18 cellular contexts compared by ENCODE assay signal in genomic region chr6:128161263-128161662, GRCh38.
A peak's percentile ranks its signal among the peaks of the same experiment; 100 is the strongest.
DNase-seq lines count a peak whose midpoint lies in the region; ATAC-seq, FAIRE-seq and TF ChIP-seq lines count a peak whose summit lies in the region.
"Had no signal": no experiment of that assay in that cellular context is flagged by ENCODE, and none has a peak within 500 bp of the region (broad histone marks: within the 10 kb centered on the region; RNA-seq: fewer than 3 reads in every experiment).

No MANE protein-coding gene starts in this region.

- TF ChIP-seq POLR2A in HepG2 (IDR thresholded peaks at IDR 0.05; ENCODE audit: insufficient read depth in 1 of 2, low read depth in 2 of 2, low read length in 2 of 2) (no peak), right lobe of liver (IDR thresholded peaks at IDR 0.05) (no peak), transverse colon (IDR thresholded peaks at IDR 0.05) (no peak)

- no peak for DNase-seq in HepG2 (ENCODE audit: low spot score)
- no peak for DNase-seq in right lobe of liver
- DNase-seq in NCI-H524 (lab: John Stamatoyannopoulos, UW), result peak; percentile 34 to 74
- peak; percentile 29 for DNase-seq in SK-N-DZ (ENCODE audit: low spot score)
- no peak for DNase-seq in DMS153 (lab: John Stamatoyannopoulos, UW)
- no peak for DNase-seq in AG08396 (ENCODE audit: low spot score)
- no peak for DNase-seq in transverse colon
- DNase-seq: ACHN; AML-193; Caco-2; CD4-positive, alpha-beta T cell; DMS79 treated with DMSO at 0.1 percent for 48 hours; GF-D8; GOT3; H7 had no signal

- TF ChIP-seq EP300 in HepG2 (IDR thresholded peaks at IDR 0.05; ENCODE audit: low read depth in 2 of 2, low read length in 2 of 2), result no peak
- TF ChIP-seq EP300 in HepG2 (CRISPR knock-in tag; IDR thresholded peaks at IDR 0.05; ENCODE audit: borderline replicate concordance), result no peak
- no peak for TF ChIP-seq EP300 in transverse colon (IDR thresholded peaks at IDR 0.05; ENCODE audit: low read depth)

- POLR2A ChIA-PET in HepG2 (lab: Yijun Ruan, JAX), result no interaction called here

- H3K9ac ChIP-seq in HepG2 (ENCODE audit: insufficient read depth, low read depth, low read length), result no peak overlapping the region

- CTCF ChIA-PET in HepG2 (lab: Yijun Ruan, JAX; ENCODE audit: low intra/inter-chr PET ratio, low total read pairs), result no interaction called here

- WGBS in HepG2 (ENCODE audit: low lambda C conversion rate), result 97% methylated on average over 1 of the region's 1 CpG
- WGBS in right lobe of liver (ENCODE audit: insufficient coverage, low coverage, low lambda C conversion rate, missing lambda C conversion rate), result 60% methylated on average over 1 of the region's 1 CpG
- WGBS in transverse colon (ENCODE audit: low coverage in 1 of 2), 2 donors, result 60 to 77% methylated on average over 1 of the region's 1 CpG

- H2AFZ ChIP-seq in HepG2 (ENCODE audit: low read length), result no peak overlapping the region

- in situ Hi-C loops in HepG2 (cut with HindIII; ENCODE audit: extremely low pct_ligation_motif_present, low pct_unique_long_range_greater_than_20kb), result no loop called here
- in situ Hi-C loops in transverse colon (cut with MboI; ENCODE audit: low pct_ligation_motif_present in 1 of 4, low pct_unique_long_range_greater_than_20kb in 1 of 4, low sequenced_read_pairs in 3 of 4), result no loop called here

- H3K4me3 ChIP-seq in HepG2 (replicated peaks in 1 of 3; ENCODE audit: insufficient read depth in 1 of 3, low read depth in 2 of 3, low read length in 3 of 3) (no peak overlapping the region), right lobe of liver (no peak overlapping the region), transverse colon (no peak overlapping the region)

- no peaks in the 10 kb centered on the region; a peak in 1 of 5 replicates for H3K36me3 ChIP-seq in HepG2 (replicated peaks in 1 of 2; ENCODE audit: control insufficient read depth in 1 of 2, insufficient read depth in 2 of 2, low read length in 2 of 2)
- H3K36me3 ChIP-seq in right lobe of liver, result no peaks in the 10 kb centered on the region
- H3K36me3 ChIP-seq in transverse colon, result no peaks in the 10 kb centered on the region

- no peaks in the 10 kb centered on the region for H4K20me1 ChIP-seq in HepG2 (ENCODE audit: insufficient read depth, low read length)

- intact Hi-C loops in HepG2 (cut with micrococcal nuclease; ENCODE audit: unreplicated experiment), result no loop called here
- intact Hi-C loops in right lobe of liver (cut with DNase I), result no loop called here
- intact Hi-C loops in transverse colon (cut with DNase I; ENCODE audit: low total_unique reads), result no loop called here

- no peak for ATAC-seq in HepG2
- no peak for ATAC-seq in right lobe of liver
- ATAC-seq: HCT116 had no signal

- H3K4me2 ChIP-seq in HepG2 (ENCODE audit: low read depth, low read length), result no peak overlapping the region

- no peak overlapping the region for H3K27ac ChIP-seq in HepG2 (ENCODE audit: extremely low read length, insufficient read depth, low read length)
- no peak overlapping the region for H3K27ac ChIP-seq in right lobe of liver
- no peak overlapping the region for H3K27ac ChIP-seq in transverse colon
- H3K27ac ChIP-seq: C4-2B had no signal

- H3K4me1 ChIP-seq in HepG2 (ENCODE audit: insufficient read depth, low read length) (no peaks in the 10 kb centered on the region), right lobe of liver (no peaks in the 10 kb centered on the region), transverse colon (no peaks in the 10 kb centered on the region)
- H3K4me1 ChIP-seq: Caco-2 had no signal

- no TSS peak for BruUV-seq in HepG2 (replicated peaks; lab: Mats Ljungman, UMichigan)

- TF ChIP-seq CTCF in HepG2 (CRISPR knock-in tag; IDR thresholded peaks at IDR 0.05), result no peak
- TF ChIP-seq CTCF in right lobe of liver (IDR thresholded peaks at IDR 0.05), result no peak
- TF ChIP-seq CTCF in transverse colon (IDR thresholded peaks at IDR 0.05), result no peak

- H3K9me3 ChIP-seq in HepG2 (ENCODE audit: low read length) (no peaks in the 10 kb centered on the region), right lobe of liver (no peaks in the 10 kb centered on the region), transverse colon (no peaks in the 10 kb centered on the region)
- H3K9me3 ChIP-seq: Caco-2 had no signal

- no peaks in the 10 kb centered on the region for H3K79me2 ChIP-seq in HepG2 (ENCODE audit: insufficient read depth, low read length)

- no peaks in the 10 kb centered on the region for H3K27me3 ChIP-seq in HepG2 (ENCODE audit: control insufficient read depth in 1 of 2, insufficient read depth in 2 of 2, low read length in 2 of 2)
- no peaks in the 10 kb centered on the region for H3K27me3 ChIP-seq in right lobe of liver
- H3K27me3 ChIP-seq in transverse colon, result no peaks in the 10 kb centered on the region

- no peak for FAIRE-seq in HepG2 (lab: Jason Lieb, UNC)
- FAIRE-seq: HTR-8/SVneo had no signal

- no peak for TF ChIP-seq RAD21 in HepG2 (CRISPR knock-in tag; IDR thresholded peaks at IDR 0.05)

TF ChIP-seq in HepG2, 621 proteins besides CTCF, POLR2A, EP300 and RAD21:
- TF ChIP-seq CREB1 (IDR thresholded peaks at IDR 0.05) (no peak), CREB1 (CRISPR knock-in tag; IDR thresholded peaks at IDR 0.05) (0 out of 2 replicates have a peak, but pooled peaks have one; percentile 22), ZNF672 (CRISPR knock-in tag; IDR thresholded peaks at IDR 0.05) (no peak), RFX5 (IDR thresholded peaks at IDR 0.05; ENCODE audit: low read depth, low read length) (no peak)

Comparison
In these comparisons a context has a peak if more than half of its experiments do, and no peak if none do; other contexts are left out.
1. DNase-seq: peak in NCI-H524 (2 of 2) and SK-N-DZ (single experiment); none in HepG2 (single experiment), right lobe of liver (0 of 3), DMS153 (single experiment), AG08396 (single experiment) and transverse colon (single experiment).